Comparison of ENCODE assay signal across 24 cellular contexts in the genomic region with DNA sequence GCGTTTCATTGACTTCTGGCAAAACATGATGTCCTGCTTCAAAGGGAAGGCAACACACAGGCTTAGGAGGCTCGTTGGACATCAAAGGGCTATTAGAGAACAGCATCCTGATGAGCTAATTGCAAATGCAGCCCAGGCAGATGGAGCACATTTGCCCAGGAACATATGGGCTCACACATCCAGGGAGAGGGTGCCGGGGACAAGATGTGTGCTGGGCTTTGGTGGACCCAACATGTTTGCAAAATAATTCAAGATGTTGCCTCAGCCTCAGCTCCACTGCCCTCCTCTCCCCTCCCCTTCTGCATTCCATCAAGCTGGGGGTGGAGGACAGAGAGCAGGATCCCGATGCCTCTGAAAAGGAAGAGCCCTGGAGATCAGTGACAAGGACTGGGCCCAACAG.
DNase-seq lines count a peak whose midpoint lies in the region; ATAC-seq and FAIRE-seq lines count a peak whose summit lies in the region.
"Had no signal": no experiment of that assay in that cellular context is flagged by ENCODE, and none has a peak within 500 bp of the region (broad histone marks: within the 10 kb centered on the region; RNA-seq: fewer than 3 reads in every experiment).

No MANE protein-coding gene starts in this region.

- no peak overlapping the region for H3K4me3 ChIP-seq in mesendoderm (ENCODE audit: low read length)

- H3K4ac ChIP-seq in mesendoderm (ENCODE audit: low read depth, low read length): no peak overlapping the region

- H2BK120ac ChIP-seq in mesendoderm (ENCODE audit: low read depth, low read length): no peak overlapping the region

- FAIRE-seq in endometrium (lab: Jason Lieb, UNC): peak; percentile 58
- FAIRE-seq: astrocyte, RCC 7860 had no signal

- no peaks in the 10 kb centered on the region for H3K36me3 Mint-ChIP-seq in activated T-helper 2 cell treated with anti-CD3 and anti-CD28 coated beads, Interferon-gamma antibody, Interleukin-2, Interleukin-4, amounts not matched to agents 10 μg/mL and 5 μg/mL and 100 μg/mL, durations not matched to agents 14 hours and 24 hours and 36 hours (ENCODE audit: low read depth)
- H3K36me3 Mint-ChIP-seq: activated naive CD4-positive, alpha-beta T cell treated with anti-CD3 and anti-CD28 coated beads, Interleukin-2, amount 10 ng/mL, durations not matched to agents 7 days and 5 days; stimulated activated effector memory CD8-positive, alpha-beta T cell treated with anti-CD3 and anti-CD28 coated beads, Interleukin-12 subunit alpha, Interleukin-12 subunit beta, amount 100 ng/mL, for 72 hours had no signal

- H4K8ac ChIP-seq in mesendoderm (ENCODE audit: low read depth, low read length): no peak overlapping the region

- H3K27ac Mint-ChIP-seq in activated T-helper 2 cell treated with anti-CD3 and anti-CD28 coated beads, Interferon-gamma antibody, Interleukin-2, Interleukin-4, amounts not matched to agents 10 μg/mL and 5 μg/mL and 100 μg/mL, durations not matched to agents 14 hours and 24 hours and 36 hours: no peak overlapping the region
- H3K27ac Mint-ChIP-seq: activated B cell treated with CpG ODN at 0.5 μM for 24 hours; activated CD8-positive, alpha-beta T cell treated with anti-CD3 and anti-CD28 coated beads for 36 hours; activated naive CD4-positive, alpha-beta T cell treated with anti-CD3 and anti-CD28 coated beads, Interleukin-2, amount 10 ng/mL, durations not matched to agents 7 days and 5 days; stimulated activated effector memory CD8-positive, alpha-beta T cell treated with anti-CD3 and anti-CD28 coated beads, Interleukin-12 subunit alpha, Interleukin-12 subunit beta, amount 100 ng/mL, for 72 hours had no signal

- no peak overlapping the region for H3K4me3 Mint-ChIP-seq in activated T-helper 2 cell treated with anti-CD3 and anti-CD28 coated beads, Interferon-gamma antibody, Interleukin-2, Interleukin-4, amounts not matched to agents 10 μg/mL and 5 μg/mL and 100 μg/mL, durations not matched to agents 14 hours and 24 hours and 36 hours (ENCODE audit: low read depth)
- H3K4me3 Mint-ChIP-seq: activated B cell treated with CpG ODN at 0.5 μM for 24 hours; activated CD8-positive, alpha-beta T cell treated with anti-CD3 and anti-CD28 coated beads for 36 hours; activated naive CD4-positive, alpha-beta T cell treated with anti-CD3 and anti-CD28 coated beads, Interleukin-2, amount 10 ng/mL, durations not matched to agents 7 days and 5 days; activated T-cell treated with anti-CD3 and anti-CD28 coated beads, Interleukin-2, amount 50 U/mL, for 4 hours; stimulated activated effector memory CD8-positive, alpha-beta T cell treated with anti-CD3 and anti-CD28 coated beads, Interleukin-12 subunit alpha, Interleukin-12 subunit beta, amount 100 ng/mL, for 72 hours had no signal

- no peaks in the 10 kb centered on the region for H3K9me3 Mint-ChIP-seq in activated T-helper 2 cell treated with anti-CD3 and anti-CD28 coated beads, Interferon-gamma antibody, Interleukin-2, Interleukin-4, amounts not matched to agents 10 μg/mL and 5 μg/mL and 100 μg/mL, durations not matched to agents 14 hours and 24 hours and 36 hours
- H3K9me3 Mint-ChIP-seq: activated B cell treated with CpG ODN at 0.5 μM for 24 hours; activated CD8-positive, alpha-beta T cell treated with anti-CD3 and anti-CD28 coated beads for 36 hours; activated naive CD4-positive, alpha-beta T cell treated with anti-CD3 and anti-CD28 coated beads, Interleukin-2, amount 10 ng/mL, durations not matched to agents 7 days and 5 days; activated T-cell treated with anti-CD3 and anti-CD28 coated beads, Interleukin-2, amount 50 U/mL, for 4 hours; stimulated activated effector memory CD8-positive, alpha-beta T cell treated with anti-CD3 and anti-CD28 coated beads, Interleukin-12 subunit alpha, Interleukin-12 subunit beta, amount 100 ng/mL, for 72 hours had no signal

- H3K36me3 ChIP-seq in mesendoderm (ENCODE audit: control insufficient read depth, insufficient read depth, low read length): no peaks in the 10 kb centered on the region

- ATAC-seq in GM19397 (IDR thresholded peaks at IDR 0.05; ENCODE audit: unreplicated experiment): no peak
- ATAC-seq: activated CD8-positive, alpha-beta T cell treated with anti-CD3 and anti-CD28 coated beads for 36 hours; activated T-cell treated with anti-CD3 and anti-CD28 coated beads, Interleukin-2, amount 50 U/mL, for 4 hours; left colon; right cardiac atrium; stimulated activated effector memory CD8-positive, alpha-beta T cell treated with anti-CD3 and anti-CD28 coated beads, Interleukin-12 subunit alpha, Interleukin-12 subunit beta, amount 100 ng/mL, for 72 hours had no signal

- no peak overlapping the region for H3K18ac ChIP-seq in mesendoderm (ENCODE audit: low read length)

- no peak overlapping the region for H3K56ac ChIP-seq in mesendoderm (ENCODE audit: low read length)

- H4K5ac ChIP-seq in mesendoderm (ENCODE audit: low read length): no peak overlapping the region

- H2BK15ac ChIP-seq in mesendoderm (replicated peaks; ENCODE audit: low read depth): no peak overlapping the region

- H3K4me1 ChIP-seq in mesendoderm (ENCODE audit: control insufficient read depth, low read depth, low read length): no peaks in the 10 kb centered on the region

- no peaks in the 10 kb centered on the region for H3K79me2 ChIP-seq in mesendoderm (ENCODE audit: control insufficient read depth, insufficient read depth, low read length)

- H3K27me3 ChIP-seq in mesendoderm (ENCODE audit: insufficient read depth, low read length, poor library complexity): no peaks in the 10 kb centered on the region

- WGBS in mesendoderm (ENCODE audit: extremely low coverage, insufficient coverage, low lambda C conversion rate): no CpG with 5 or more reads among the region's 4 CpGs

- H3K27me3 Mint-ChIP-seq in activated T-helper 2 cell treated with anti-CD3 and anti-CD28 coated beads, Interferon-gamma antibody, Interleukin-2, Interleukin-4, amounts not matched to agents 10 μg/mL and 5 μg/mL and 100 μg/mL, durations not matched to agents 14 hours and 24 hours and 36 hours (ENCODE audit: low read depth): no peaks in the 10 kb centered on the region
- H3K27me3 Mint-ChIP-seq: activated CD8-positive, alpha-beta T cell treated with anti-CD3 and anti-CD28 coated beads for 36 hours; activated naive CD4-positive, alpha-beta T cell treated with anti-CD3 and anti-CD28 coated beads, Interleukin-2, amount 10 ng/mL, durations not matched to agents 7 days and 5 days had no signal

- H3K23ac ChIP-seq in mesendoderm (ENCODE audit: low read length): no peak overlapping the region

- DNase-seq in NCI-H524 (lab: John Stamatoyannopoulos, UW) (peak; percentile 16 to 68), NCI-H524 treated with DMSO at 0.1 percent for 48 hours (lab: John Stamatoyannopoulos, UW) (no peak), mesendoderm (peak; percentile 53), superior temporal gyrus (ENCODE audit: extremely low spot score) (no peak), DMS53 (lab: John Stamatoyannopoulos, UW) (no peak)
- no peak for DNase-seq in activated T-helper 2 cell treated with anti-CD3 and anti-CD28 coated beads, Interferon-gamma antibody, Interleukin-2, Interleukin-4, amounts not matched to agents 10 μg/mL and 5 μg/mL and 100 μg/mL, durations not matched to agents 14 hours and 24 hours and 36 hours (ENCODE audit: low spot score)
- DNase-seq: activated B cell treated with CpG ODN at 0.5 μM for 24 hours; activated CD8-positive, alpha-beta T cell treated with anti-CD3 and anti-CD28 coated beads for 36 hours; activated naive CD4-positive, alpha-beta T cell treated with anti-CD3 and anti-CD28 coated beads, Interleukin-2, amount 10 ng/mL, durations not matched to agents 7 days and 5 days; activated T-cell treated with anti-CD3 and anti-CD28 coated beads, Interleukin-2, amount 50 U/mL, for 4 hours; MV-4-11; NCI-H2029; NCI-H345; nucleus accumbens; right cardiac atrium had no signal

- no peak overlapping the region for H3K27ac ChIP-seq in mesendoderm (ENCODE audit: low read depth, low read length)
- H3K27ac ChIP-seq: 22Rv1, C4-2B, KMS-11 had no signal

- no peak overlapping the region for H2AK5ac ChIP-seq in mesendoderm (ENCODE audit: low read length)

- H3K9ac ChIP-seq in mesendoderm (ENCODE audit: low read length): no peak overlapping the region
- H3K9ac ChIP-seq: KMS-11 had no signal

- no peak overlapping the region for H3K4me2 ChIP-seq in mesendoderm (ENCODE audit: low read length)
- H3K4me2 ChIP-seq: KMS-11 had no signal

- intact Hi-C loops in activated T-helper 2 cell treated with anti-CD3 and anti-CD28 coated beads, Interferon-gamma antibody, Interleukin-2, Interleukin-4, amounts not matched to agents 10 μg/mL and 5 μg/mL and 100 μg/mL, durations not matched to agents 14 hours and 24 hours and 36 hours (cut with micrococcal nuclease): loop anchor here (2.0 kb wide), 1 partner anchor 345 kb away; no protein-coding TSS in a partner anchor

- no peaks in the 10 kb centered on the region for H3K79me1 ChIP-seq in mesendoderm (ENCODE audit: low read length)

- H3K4me1 Mint-ChIP-seq in activated T-helper 2 cell treated with anti-CD3 and anti-CD28 coated beads, Interferon-gamma antibody, Interleukin-2, Interleukin-4, amounts not matched to agents 10 μg/mL and 5 μg/mL and 100 μg/mL, durations not matched to agents 14 hours and 24 hours and 36 hours (ENCODE audit: low read depth): no peaks in the 10 kb centered on the region
- H3K4me1 Mint-ChIP-seq: activated B cell treated with CpG ODN at 0.5 μM for 24 hours; activated naive CD4-positive, alpha-beta T cell treated with anti-CD3 and anti-CD28 coated beads, Interleukin-2, amount 10 ng/mL, durations not matched to agents 7 days and 5 days; stimulated activated effector memory CD8-positive, alpha-beta T cell treated with anti-CD3 and anti-CD28 coated beads, Interleukin-12 subunit alpha, Interleukin-12 subunit beta, amount 100 ng/mL, for 72 hours had no signal

- H2BK5ac ChIP-seq in mesendoderm (ENCODE audit: low read length): no peak overlapping the region

Comparison
In these comparisons a context has a peak if more than half of its experiments do, and no peak if none do; other contexts are left out.
1. DNase-seq: peak in NCI-H524 (2 of 2) and mesendoderm (single experiment); none in NCI-H524 treated with DMSO at 0.1 percent for 48 hours (single experiment), superior temporal gyrus (single experiment), activated T-helper 2 cell treated with anti-CD3 and anti-CD28 coated beads, Interferon-gamma antibody, Interleukin-2, Interleukin-4, amounts not matched to agents 10 μg/mL and 5 μg/mL and 100 μg/mL, durations not matched to agents 14 hours and 24 hours and 36 hours (single experiment) and DMS53 (single experiment).